In genomic region chr12:103813949-103814348, GRCh38 we compare ENCODE assay signal across 19 cellular contexts.
"Had no signal": no experiment of that assay in that cellular context is flagged by ENCODE, and none has a peak within 500 bp of the region (broad histone marks: within the 10 kb centered on the region; RNA-seq: fewer than 3 reads in every experiment).

No MANE protein-coding gene starts in this region.

- H3K9me3 ChIP-seq: left lung, prostate gland, suprapubic skin, vagina had no signal

- H3K36me3 ChIP-seq: left lung, prostate gland had no signal

- ATAC-seq: activated CD4-positive, CD25-positive, alpha-beta regulatory T cell treated with anti-CD3 and anti-CD28 coated beads, Interleukin-2, amount 50 U/mL, for 24 hours; activated T-cell treated with anti-CD3 and anti-CD28 coated beads, Interleukin-2, amount 50 U/mL, for 72 hours; effector memory CD8-positive, alpha-beta T cell; esophagus mucosa; left lung; natural killer cell; right cardiac atrium had no signal

- H3K27me3 ChIP-seq: dorsolateral prefrontal cortex, left lung, suprapubic skin, vagina had no signal

- H3K4me3 ChIP-seq: dorsolateral prefrontal cortex, left lung, lung, prostate gland, suprapubic skin, vagina had no signal

- H3K4me1 ChIP-seq: prostate gland, suprapubic skin had no signal

- DNase-seq: activated CD4-positive, alpha-beta memory T cell treated with anti-CD3 and anti-CD28 coated beads, Interleukin-2, amount 10 ng/mL, durations not matched to agents 7 days and 5 days; activated CD4-positive, alpha-beta T cell treated with anti-CD3 and anti-CD28 coated beads, Interleukin-2, amount 10 ng/mL, durations not matched to agents 24 days and 14 days; activated effector memory CD4-positive, alpha-beta T cell treated with Interleukin-2 at 50 U/mL for 16 hours; activated naive CD4-positive, alpha-beta T cell treated with anti-CD3 and anti-CD28 coated beads, Interleukin-2, amount 10 ng/mL, durations not matched to agents 7 days and 5 days; activated T-cell treated with anti-CD3 and anti-CD28 coated beads, Interleukin-2, amount 50 U/mL, for 72 hours; central memory CD4-positive, alpha-beta T cell; dorsolateral prefrontal cortex; effector memory CD8-positive, alpha-beta T cell; left lung; natural killer cell; right cardiac atrium; stimulated activated CD4-positive, alpha-beta T cell treated with anti-CD3 and anti-CD28 coated beads, Interleukin-12 subunit alpha, Interleukin-12 subunit beta, amount 100 ng/mL, for 4 hours; trophoblast cell had no signal

- H3K27ac ChIP-seq: dorsolateral prefrontal cortex, left lung, prostate gland, suprapubic skin, vagina had no signal
